21 cellular contexts compared by ENCODE assay signal in genomic region chr7:20503278-20503677, GRCh38.
DNase-seq lines count a peak whose midpoint lies in the region; ATAC-seq, FAIRE-seq and TF ChIP-seq lines count a peak whose summit lies in the region.
"Had no signal": no experiment of that assay in that cellular context is flagged by ENCODE, and none has a peak within 500 bp of the region (broad histone marks: within the 10 kb centered on the region; RNA-seq: fewer than 3 reads in every experiment).

No MANE protein-coding gene starts in this region.

- DNase-seq in DMS 273 (lab: John Stamatoyannopoulos, UW; ENCODE audit: unreplicated experiment) (peak; percentile 32), DMS 273 treated with DMSO at 0.1 percent for 48 hours (lab: John Stamatoyannopoulos, UW) (no peak), SK-N-SH (peak; percentile 49), H54 (ENCODE audit: insufficient read length, low spot score) (no peak), chondrocyte (ENCODE audit: low spot score) (no peak), WTC11 (ENCODE audit: low spot score) (no peak)
- DNase-seq: ACHN; Caco-2; Calu3; CD4-positive, alpha-beta T cell; CD8-positive, alpha-beta T cell; DMS79 treated with DMSO at 0.1 percent for 48 hours; GF-D8 had no signal

- H2AFZ ChIP-seq in SK-N-SH (ENCODE audit: low read depth): no peak overlapping the region

- H3K79me2 ChIP-seq in SK-N-SH (ENCODE audit: insufficient read depth): no peaks in the 10 kb centered on the region

- H3K9me3 ChIP-seq in SK-N-SH: no peaks in the 10 kb centered on the region

- no peaks in the 10 kb centered on the region for H3K4me1 Mint-ChIP-seq in chondrocyte (ENCODE audit: low read depth)
- peaks cover 3% of the 10 kb centered on the region; the same call in 1 of the 2 replicates for H3K4me1 Mint-ChIP-seq in WTC11

- H3K4me3 ChIP-seq in SK-N-SH (ENCODE audit: low read depth in 2 of 2, low read length in 1 of 2): no peak overlapping the region
- H3K4me3 ChIP-seq: BLaER1 treated with 17β-estradiol and CSF1 and Interleukin-3, amounts not matched to agents 10 nM and 100 nM had no signal

- peak; percentile 57 for FAIRE-seq in H54 (lab: Jason Lieb, UNC)
- FAIRE-seq: D721Med, G401.6, GM12891, GM19239 had no signal

- POLR2A ChIA-PET in SK-N-SH (lab: Yijun Ruan, JAX) (interaction anchor here (0.8 to 0.9 kb wide), 2 partner anchors 11 to 172 kb away, joined by 3 to 4 read pairs; partner anchors contain the start of gene ITGB8), WTC11 (lab: Charles Lee) (no interaction called here)

- WGBS in SK-N-SH (ENCODE audit: low lambda C conversion rate): 45% methylated on average over 2 of the region's 2 CpGs

- CTCF ChIA-PET in SK-N-SH (lab: Yijun Ruan, JAX) (interaction anchor here (0.9 to 3.3 kb wide), 2 partner anchors 11 to 95 kb away, joined by 4 to 12 read pairs; no protein-coding TSS in a partner anchor), WTC11 (lab: Charles Lee) (no interaction called here)

- no peak overlapping the region for H3K4me2 ChIP-seq in SK-N-SH
- H3K4me2 ChIP-seq: BLaER1 treated with 17β-estradiol and CSF1 and Interleukin-3, amounts not matched to agents 10 nM and 100 nM had no signal

- peaks cover 0 to 8% of the 10 kb centered on the region in 2 experiments; a peak in 2 of 4 replicates for H3K4me1 ChIP-seq in SK-N-SH (ENCODE audit: control insufficient read depth in 1 of 2, insufficient read depth in 2 of 2, low read depth in 1 of 2, low read length in 1 of 2)
- H3K4me1 ChIP-seq: Caco-2 had no signal

- TF ChIP-seq POLR2A in H54 (IDR thresholded peaks at IDR 0.05; ENCODE audit: low read depth, low read length): no peak

- 0 out of 4 replicates have a peak, but pooled peaks of 1 of the 2 experiments have one; percentile 29 for TF ChIP-seq EP300 in SK-N-SH (IDR thresholded peaks at IDR 0.05; ENCODE audit: borderline replicate concordance in 1 of 2, low read depth in 1 of 2, low read length in 1 of 2)

- peaks cover 26% of the 10 kb centered on the region for H3K9me3 Mint-ChIP-seq in chondrocyte (ENCODE audit: low read depth)
- peaks cover 36% of the 10 kb centered on the region for H3K9me3 Mint-ChIP-seq in WTC11

- no peak overlapping the region for H3K9ac ChIP-seq in SK-N-SH
- H3K9ac ChIP-seq: BLaER1 treated with 17β-estradiol and CSF1 and Interleukin-3, amounts not matched to agents 10 nM and 100 nM had no signal

- no peak overlapping the region for H3K27ac Mint-ChIP-seq in chondrocyte (ENCODE audit: unreplicated experiment)
- H3K27ac Mint-ChIP-seq in WTC11: no peak overlapping the region
- H3K27ac Mint-ChIP-seq: CD4-positive, alpha-beta T cell; CD8-positive, alpha-beta T cell had no signal

- no peaks in the 10 kb centered on the region for H3K36me3 ChIP-seq in SK-N-SH (replicated peaks in 1 of 2; ENCODE audit: control insufficient read depth in 1 of 2, insufficient read depth in 2 of 2, low read length in 1 of 2)
- H3K36me3 ChIP-seq: BLaER1 treated with 17β-estradiol and CSF1 and Interleukin-3, amounts not matched to agents 10 nM and 100 nM had no signal

- no peak for ATAC-seq in SK-N-SH treated with all-trans-retinoic acid at 6 μM for 48 hours
- no peak for ATAC-seq in WTC11
- ATAC-seq: CD8-positive, alpha-beta T cell had no signal

- peak overlapping the region in 1 of 2 experiments; percentile 41; a peak in 1 of 4 replicates for H3K27ac ChIP-seq in SK-N-SH (ENCODE audit: low read depth in 2 of 2, low read length in 1 of 2)
- H3K27ac ChIP-seq: 22Rv1; BLaER1 treated with 17β-estradiol and CSF1 and Interleukin-3, amounts not matched to agents 10 nM and 100 nM; C4-2B had no signal

- H3F3A ChIP-seq in SK-N-SH (replicated peaks; ENCODE audit: insufficient read depth): no peaks in the 10 kb centered on the region

- H3K27me3 Mint-ChIP-seq in chondrocyte (ENCODE audit: low read depth): peaks cover 10% of the 10 kb centered on the region
- H3K27me3 Mint-ChIP-seq in WTC11 (ENCODE audit: low read depth): peaks cover 2% of the 10 kb centered on the region; the same call in 1 of the 2 replicates
- H3K27me3 Mint-ChIP-seq: CD4-positive, alpha-beta T cell had no signal

- TF ChIP-seq RAD21 in SK-N-SH (IDR thresholded peaks at IDR 0.05; ENCODE audit: low read length): no peak; the same call in 1 of the 2 replicates

- no peaks in the 10 kb centered on the region for H3K27me3 ChIP-seq in SK-N-SH (ENCODE audit: insufficient read depth)
- H3K27me3 ChIP-seq: BLaER1 treated with 17β-estradiol and CSF1 and Interleukin-3, amounts not matched to agents 10 nM and 100 nM had no signal

- H3K4me3 Mint-ChIP-seq in chondrocyte (ENCODE audit: unreplicated experiment): no peak overlapping the region
- no peak overlapping the region for H3K4me3 Mint-ChIP-seq in WTC11
- H3K4me3 Mint-ChIP-seq: CD4-positive, alpha-beta T cell; CD8-positive, alpha-beta T cell had no signal

- no peaks in the 10 kb centered on the region for H3K9me2 ChIP-seq in SK-N-SH

- TF ChIP-seq CTCF in SK-N-SH (IDR thresholded peaks at IDR 0.05) (no peak), chondrocyte (IDR thresholded peaks at IDR 0.05) (no peak), WTC11 (IDR thresholded peaks at IDR 0.05) (no peak)

- H3K36me3 Mint-ChIP-seq in chondrocyte (ENCODE audit: low read depth) (peaks cover 3% of the 10 kb centered on the region), WTC11 (peaks cover 9% of the 10 kb centered on the region)
- H3K36me3 Mint-ChIP-seq: CD8-positive, alpha-beta T cell had no signal

- no peaks in the 10 kb centered on the region for H4K20me1 ChIP-seq in SK-N-SH (ENCODE audit: insufficient read depth)
- H4K20me1 ChIP-seq: BLaER1 treated with 17β-estradiol and CSF1 and Interleukin-3, amounts not matched to agents 10 nM and 100 nM had no signal

TF ChIP-seq in SK-N-SH, 30 proteins besides CTCF, POLR2A, EP300 and RAD21 (continues in another document):
- TF ChIP-seq, protein P1, sequence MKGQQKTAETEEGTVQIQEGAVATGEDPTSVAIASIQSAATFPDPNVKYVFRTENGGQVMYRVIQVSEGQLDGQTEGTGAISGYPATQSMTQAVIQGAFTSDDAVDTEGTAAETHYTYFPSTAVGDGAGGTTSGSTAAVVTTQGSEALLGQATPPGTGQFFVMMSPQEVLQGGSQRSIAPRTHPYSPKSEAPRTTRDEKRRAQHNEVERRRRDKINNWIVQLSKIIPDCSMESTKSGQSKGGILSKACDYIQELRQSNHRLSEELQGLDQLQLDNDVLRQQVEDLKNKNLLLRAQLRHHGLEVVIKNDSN (IDR thresholded peaks at IDR 0.05; ENCODE audit: borderline replicate concordance, low read depth): no peak
- peak; percentile 57 for TF ChIP-seq CHD2 (IDR thresholded peaks at IDR 0.05; ENCODE audit: low read length, partially characterized antibody)
- TF ChIP-seq RCOR1 (IDR thresholded peaks at IDR 0.05; ENCODE audit: low read length): peak; percentile 37; the same call in 1 of the 2 replicates
- TF ChIP-seq, protein P2, sequence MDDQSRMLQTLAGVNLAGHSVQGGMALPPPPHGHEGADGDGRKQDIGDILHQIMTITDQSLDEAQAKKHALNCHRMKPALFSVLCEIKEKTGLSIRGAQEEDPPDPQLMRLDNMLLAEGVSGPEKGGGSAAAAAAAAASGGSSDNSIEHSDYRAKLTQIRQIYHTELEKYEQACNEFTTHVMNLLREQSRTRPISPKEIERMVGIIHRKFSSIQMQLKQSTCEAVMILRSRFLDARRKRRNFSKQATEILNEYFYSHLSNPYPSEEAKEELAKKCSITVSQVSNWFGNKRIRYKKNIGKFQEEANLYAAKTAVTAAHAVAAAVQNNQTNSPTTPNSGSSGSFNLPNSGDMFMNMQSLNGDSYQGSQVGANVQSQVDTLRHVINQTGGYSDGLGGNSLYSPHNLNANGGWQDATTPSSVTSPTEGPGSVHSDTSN (IDR thresholded peaks at IDR 0.05): no peak

TF ChIP-seq in SK-N-SH treated with all-trans-retinoic acid at 6 μM for 48 hours, 23 proteins besides CTCF, POLR2A, EP300 and RAD21 (continues in another document):
- TF ChIP-seq PPARA (CRISPR knock-in tag; IDR thresholded peaks at IDR 0.05; ENCODE audit: borderline replicate concordance) (no peak), ZFP3 (CRISPR knock-in tag; IDR thresholded peaks at IDR 0.05) (no peak), TOX (CRISPR knock-in tag; IDR thresholded peaks at IDR 0.05; ENCODE audit: borderline replicate concordance) (no peak), ESRRG (CRISPR knock-in tag; IDR thresholded peaks at IDR 0.05) (no peak), BACH2 (CRISPR knock-in tag; IDR thresholded peaks at IDR 0.05; ENCODE audit: borderline replicate concordance) (no peak), ZNF8 (CRISPR knock-in tag; IDR thresholded peaks at IDR 0.05) (no peak), CREB5 (CRISPR knock-in tag; IDR thresholded peaks at IDR 0.05; ENCODE audit: low read depth) (no peak)

TF ChIP-seq in WTC11, 78 proteins besides CTCF, POLR2A, EP300 and RAD21:
- TF ChIP-seq TEAD1 (CRISPR knock-in tag; IDR thresholded peaks at IDR 0.05): no peak
- TF ChIP-seq PREB (CRISPR knock-in tag; IDR thresholded peaks at IDR 0.05; ENCODE audit: borderline replicate concordance): no peak
- TF ChIP-seq, protein P3, sequence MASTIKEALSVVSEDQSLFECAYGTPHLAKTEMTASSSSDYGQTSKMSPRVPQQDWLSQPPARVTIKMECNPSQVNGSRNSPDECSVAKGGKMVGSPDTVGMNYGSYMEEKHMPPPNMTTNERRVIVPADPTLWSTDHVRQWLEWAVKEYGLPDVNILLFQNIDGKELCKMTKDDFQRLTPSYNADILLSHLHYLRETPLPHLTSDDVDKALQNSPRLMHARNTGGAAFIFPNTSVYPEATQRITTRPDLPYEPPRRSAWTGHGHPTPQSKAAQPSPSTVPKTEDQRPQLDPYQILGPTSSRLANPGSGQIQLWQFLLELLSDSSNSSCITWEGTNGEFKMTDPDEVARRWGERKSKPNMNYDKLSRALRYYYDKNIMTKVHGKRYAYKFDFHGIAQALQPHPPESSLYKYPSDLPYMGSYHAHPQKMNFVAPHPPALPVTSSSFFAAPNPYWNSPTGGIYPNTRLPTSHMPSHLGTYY (CRISPR knock-in tag; IDR thresholded peaks at IDR 0.05): no peak

Comparison
In these comparisons a context has a peak if more than half of its experiments do, and no peak if none do; other contexts are left out.
1. DNase-seq: peak in DMS 273 (single experiment) and SK-N-SH (single experiment); none in DMS 273 treated with DMSO at 0.1 percent for 48 hours (single experiment), H54 (single experiment), chondrocyte (single experiment) and WTC11 (single experiment).